In genomic region chr11:86508604-86509471, GRCh38 we compare ENCODE assay signal across 16 cellular contexts.
A peak's percentile ranks its signal among the peaks of the same experiment; 100 is the strongest.
DNase-seq lines count a peak whose midpoint lies in the region; ATAC-seq and TF ChIP-seq lines count a peak whose summit lies in the region.
"Had no signal": no experiment of that assay in that cellular context is flagged by ENCODE, and none has a peak within 500 bp of the region (broad histone marks: within the 10 kb centered on the region; RNA-seq: fewer than 3 reads in every experiment).

No MANE protein-coding gene starts in this region.

- H3K36me3 Mint-ChIP-seq in activated naive CD4-positive, alpha-beta T cell treated with anti-CD3 and anti-CD28 coated beads for 36 hours (ENCODE audit: low read depth) = peaks cover 2% of the 10 kb centered on the region
- H3K36me3 Mint-ChIP-seq: activated CD4-positive, alpha-beta memory T cell treated with anti-CD3 and anti-CD28 coated beads for 36 hours had no signal

- in situ Hi-C loops in Caki2 (cut with HindIII; ENCODE audit: low pct_unique_long_range_greater_than_20kb, low sequenced_read_pairs) = no loop called here

- CTCF ChIA-PET in activated naive CD4-positive, alpha-beta T cell treated with anti-CD3 and anti-CD28 coated beads for 36 hours (lab: Charles Lee) = interaction anchor here (0.7 to 1.2 kb wide), 4 partner anchors 52 to 99 kb away, joined by 3 read pairs; no protein-coding TSS in a partner anchor

- no peak for TF ChIP-seq CTCF in epithelial cell of esophagus (IDR thresholded peaks at IDR 0.05; ENCODE audit: insufficient read depth, low read depth, low read length, missing control alignments)

- H3K9me3 Mint-ChIP-seq in activated naive CD4-positive, alpha-beta T cell treated with anti-CD3 and anti-CD28 coated beads for 36 hours = no peaks in the 10 kb centered on the region
- H3K9me3 Mint-ChIP-seq: activated CD4-positive, alpha-beta memory T cell treated with anti-CD3 and anti-CD28 coated beads for 36 hours; activated T-helper 1 cell treated with anti-CD3 and anti-CD28 coated beads, Interleukin-12 subunit alpha, Interleukin-12 subunit beta, Interleukin-2, Interleukin-4 antibody, amounts not matched to agents 30 ng/mL and 10 ng/mL and 1 ng/mL, durations not matched to agents 14 hours and 24 hours and 36 hours; nephron progenitor cell had no signal

- peaks cover 4% of the 10 kb centered on the region for H3K4me1 Mint-ChIP-seq in activated naive CD4-positive, alpha-beta T cell treated with anti-CD3 and anti-CD28 coated beads for 36 hours (ENCODE audit: low read depth)

- no peak overlapping the region for H3K4me3 ChIP-seq in epithelial cell of esophagus (ENCODE audit: low read length)

- H3K27ac Mint-ChIP-seq in activated naive CD4-positive, alpha-beta T cell treated with anti-CD3 and anti-CD28 coated beads for 36 hours = no peak overlapping the region
- H3K27ac Mint-ChIP-seq: activated CD4-positive, alpha-beta memory T cell treated with anti-CD3 and anti-CD28 coated beads for 36 hours; activated T-helper 1 cell treated with anti-CD3 and anti-CD28 coated beads, Interleukin-12 subunit alpha, Interleukin-12 subunit beta, Interleukin-2, Interleukin-4 antibody, amounts not matched to agents 30 ng/mL and 10 ng/mL and 1 ng/mL, durations not matched to agents 14 hours and 24 hours and 36 hours; B cell; nephron progenitor cell had no signal

- DNase-seq in Caki2 (ENCODE audit: low read depth) (peak; percentile 79), NCI-H226 (peak; percentile 34), epithelial cell of esophagus (ENCODE audit: low read depth) (peak; percentile 34), mucosa of gallbladder (ENCODE audit: low spot score) (peak; percentile 34), NCI-H2196 (lab: John Stamatoyannopoulos, UW; ENCODE audit: unreplicated experiment) (no peak)
- no peak for DNase-seq in activated naive CD4-positive, alpha-beta T cell treated with anti-CD3 and anti-CD28 coated beads for 36 hours
- DNase-seq: activated CD4-positive, alpha-beta memory T cell treated with anti-CD3 and anti-CD28 coated beads for 36 hours; cortex of kidney; DMS 273 treated with DMSO at 0.1 percent for 48 hours; nephron progenitor cell; NK-92 treated with Interleukin-12 subunit alpha and Interleukin-12 subunit beta, amount 100 ng/mL, for 24 hours; stimulated activated CD4-positive, alpha-beta T cell treated with anti-CD3 and anti-CD28 coated beads, Interleukin-2, amount 100 ng/mL, for 48 hours had no signal

- ATAC-seq in GM18517 (IDR thresholded peaks at IDR 0.05; ENCODE audit: unreplicated experiment) = no peak
- ATAC-seq in GM18868 (IDR thresholded peaks at IDR 0.05; ENCODE audit: unreplicated experiment) = no peak

- H3K27me3 Mint-ChIP-seq in activated naive CD4-positive, alpha-beta T cell treated with anti-CD3 and anti-CD28 coated beads for 36 hours (ENCODE audit: low read depth) = no peaks in the 10 kb centered on the region
- H3K27me3 Mint-ChIP-seq: activated CD4-positive, alpha-beta memory T cell treated with anti-CD3 and anti-CD28 coated beads for 36 hours; B cell had no signal

- H3K4me3 Mint-ChIP-seq in activated naive CD4-positive, alpha-beta T cell treated with anti-CD3 and anti-CD28 coated beads for 36 hours = no peak overlapping the region
- H3K4me3 Mint-ChIP-seq: activated CD4-positive, alpha-beta memory T cell treated with anti-CD3 and anti-CD28 coated beads for 36 hours; activated T-helper 1 cell treated with anti-CD3 and anti-CD28 coated beads, Interleukin-12 subunit alpha, Interleukin-12 subunit beta, Interleukin-2, Interleukin-4 antibody, amounts not matched to agents 30 ng/mL and 10 ng/mL and 1 ng/mL, durations not matched to agents 14 hours and 24 hours and 36 hours; B cell; nephron progenitor cell had no signal

- intact Hi-C loops in activated naive CD4-positive, alpha-beta T cell treated with anti-CD3 and anti-CD28 coated beads for 36 hours (cut with micrococcal nuclease) = loop anchor here (10.0 kb wide), 1 partner anchor 304 kb away; no protein-coding TSS in a partner anchor

Comparison
In these comparisons a context has a peak if more than half of its experiments do, and no peak if none do; other contexts are left out.
1. DNase-seq: peak in Caki2 (single experiment), NCI-H226 (single experiment), epithelial cell of esophagus (single experiment) and mucosa of gallbladder (single experiment); none in activated naive CD4-positive, alpha-beta T cell treated with anti-CD3 and anti-CD28 coated beads for 36 hours (single experiment) and NCI-H2196 (single experiment).